ENCODE assay signal across 1 cellular context in the genomic region with DNA sequence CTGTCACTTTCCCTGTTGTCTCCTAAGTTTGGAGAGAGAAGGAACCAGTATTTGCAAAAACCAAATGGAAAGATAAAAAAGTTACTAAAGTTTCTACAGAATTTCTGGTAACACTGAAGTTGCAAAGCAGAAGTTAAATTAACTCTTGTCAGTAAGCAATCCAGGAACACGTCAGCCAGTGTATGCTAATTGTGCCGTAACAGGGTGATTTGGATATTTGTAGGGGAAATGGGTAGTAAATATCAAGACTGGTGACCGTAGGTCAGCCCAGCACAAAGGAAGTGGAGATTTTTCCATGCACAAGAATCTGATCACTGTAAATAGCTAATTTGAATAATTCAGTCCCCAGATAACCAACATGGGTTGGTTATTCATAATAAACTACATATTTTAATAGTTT.
TF ChIP-seq lines count a peak whose summit lies in the region.

No MANE protein-coding gene starts in this region.

TF ChIP-seq in GM23338, 12 proteins besides CTCF, POLR2A, EP300 and RAD21 (continued from another document):
- TF ChIP-seq, protein P1, sequence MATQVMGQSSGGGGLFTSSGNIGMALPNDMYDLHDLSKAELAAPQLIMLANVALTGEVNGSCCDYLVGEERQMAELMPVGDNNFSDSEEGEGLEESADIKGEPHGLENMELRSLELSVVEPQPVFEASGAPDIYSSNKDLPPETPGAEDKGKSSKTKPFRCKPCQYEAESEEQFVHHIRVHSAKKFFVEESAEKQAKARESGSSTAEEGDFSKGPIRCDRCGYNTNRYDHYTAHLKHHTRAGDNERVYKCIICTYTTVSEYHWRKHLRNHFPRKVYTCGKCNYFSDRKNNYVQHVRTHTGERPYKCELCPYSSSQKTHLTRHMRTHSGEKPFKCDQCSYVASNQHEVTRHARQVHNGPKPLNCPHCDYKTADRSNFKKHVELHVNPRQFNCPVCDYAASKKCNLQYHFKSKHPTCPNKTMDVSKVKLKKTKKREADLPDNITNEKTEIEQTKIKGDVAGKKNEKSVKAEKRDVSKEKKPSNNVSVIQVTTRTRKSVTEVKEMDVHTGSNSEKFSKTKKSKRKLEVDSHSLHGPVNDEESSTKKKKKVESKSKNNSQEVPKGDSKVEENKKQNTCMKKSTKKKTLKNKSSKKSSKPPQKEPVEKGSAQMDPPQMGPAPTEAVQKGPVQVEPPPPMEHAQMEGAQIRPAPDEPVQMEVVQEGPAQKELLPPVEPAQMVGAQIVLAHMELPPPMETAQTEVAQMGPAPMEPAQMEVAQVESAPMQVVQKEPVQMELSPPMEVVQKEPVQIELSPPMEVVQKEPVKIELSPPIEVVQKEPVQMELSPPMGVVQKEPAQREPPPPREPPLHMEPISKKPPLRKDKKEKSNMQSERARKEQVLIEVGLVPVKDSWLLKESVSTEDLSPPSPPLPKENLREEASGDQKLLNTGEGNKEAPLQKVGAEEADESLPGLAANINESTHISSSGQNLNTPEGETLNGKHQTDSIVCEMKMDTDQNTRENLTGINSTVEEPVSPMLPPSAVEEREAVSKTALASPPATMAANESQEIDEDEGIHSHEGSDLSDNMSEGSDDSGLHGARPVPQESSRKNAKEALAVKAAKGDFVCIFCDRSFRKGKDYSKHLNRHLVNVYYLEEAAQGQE (IDR thresholded peaks at IDR 0.05; ENCODE audit: unreplicated experiment): no peak
- no peak for TF ChIP-seq ZNF114 (CRISPR knock-in tag; IDR thresholded peaks at IDR 0.05)
- TF ChIP-seq NANOG (IDR thresholded peaks at IDR 0.05; ENCODE audit: borderline replicate concordance): no peak
- no peak for TF ChIP-seq EZH2 (IDR thresholded peaks at IDR 0.05; ENCODE audit: low read depth, unreplicated experiment)
- TF ChIP-seq ETS1 (IDR thresholded peaks at IDR 0.05): no peak
- TF ChIP-seq EZH2phosphoT487 (IDR thresholded peaks at IDR 0.05; ENCODE audit: unreplicated experiment): no peak
- no peak for TF ChIP-seq ZNF331 (CRISPR knock-in tag; IDR thresholded peaks at IDR 0.05; ENCODE audit: low read depth)
TF ChIP-seq in GM23338: peak in this region for 0.
